ENCODE assay signal across 26 cellular contexts in genomic region chr3:18076301-18076700, GRCh38.
"Had no signal": no experiment of that assay in that cellular context is flagged by ENCODE, and none has a peak within 500 bp of the region (broad histone marks: within the 10 kb centered on the region; RNA-seq: fewer than 3 reads in every experiment).

No MANE protein-coding gene starts in this region.

- H3K27me3 Mint-ChIP-seq: progenitor cell of endocrine pancreas had no signal

- H3K4me3 ChIP-seq: hepatocyte, lower lobe of right lung, mucosa of descending colon, ovary, skin epidermis, spleen, suprapubic skin, thoracic aorta, tibial artery, upper lobe of right lung had no signal

- ATAC-seq: left cardiac atrium; left lobe of liver; lower lobe of right lung; mucosa of descending colon; naive thymus-derived CD4-positive, alpha-beta T cell; natural killer cell treated with Interleukin-12 subunit alpha and Interleukin-12 subunit beta and Interleukin-15 and Interleukin-18, amount 100 ng/mL, for 72 hours; right cardiac atrium; sciatic nerve; stimulated activated effector memory CD8-positive, alpha-beta T cell treated with anti-CD3 and anti-CD28 coated beads, Interleukin-12 subunit alpha, Interleukin-12 subunit beta, amount 100 ng/mL, for 72 hours; upper lobe of right lung had no signal

- H3K36me3 Mint-ChIP-seq: naive thymus-derived CD4-positive, alpha-beta T cell; natural killer cell treated with Interleukin-12 subunit alpha and Interleukin-12 subunit beta and Interleukin-15 and Interleukin-18, amount 100 ng/mL, for 72 hours; stimulated activated effector memory CD8-positive, alpha-beta T cell treated with anti-CD3 and anti-CD28 coated beads, Interleukin-12 subunit alpha, Interleukin-12 subunit beta, amount 100 ng/mL, for 72 hours had no signal

- H3K4me3 Mint-ChIP-seq: naive thymus-derived CD4-positive, alpha-beta T cell; natural killer cell treated with Interleukin-12 subunit alpha and Interleukin-12 subunit beta and Interleukin-15 and Interleukin-18, amount 100 ng/mL, for 72 hours; stimulated activated effector memory CD8-positive, alpha-beta T cell treated with anti-CD3 and anti-CD28 coated beads, Interleukin-12 subunit alpha, Interleukin-12 subunit beta, amount 100 ng/mL, for 72 hours; stimulated activated naive CD8-positive, alpha-beta T cell treated with anti-CD3 and anti-CD28 coated beads, Interleukin-15, Interleukin-2, amounts not matched to agents 100 ng/mL and 50 ng/mL, for 24 hours had no signal

- H3K4me2 ChIP-seq: hepatocyte had no signal

- H3K4me1 ChIP-seq: lower lobe of right lung, spleen, suprapubic skin, tibial artery, upper lobe of right lung had no signal

- H3K9me3 Mint-ChIP-seq: natural killer cell treated with Interleukin-12 subunit alpha and Interleukin-12 subunit beta and Interleukin-15 and Interleukin-18, amount 100 ng/mL, for 72 hours; stimulated activated effector memory CD8-positive, alpha-beta T cell treated with anti-CD3 and anti-CD28 coated beads, Interleukin-12 subunit alpha, Interleukin-12 subunit beta, amount 100 ng/mL, for 72 hours; stimulated activated naive CD8-positive, alpha-beta T cell treated with anti-CD3 and anti-CD28 coated beads, Interleukin-15, Interleukin-2, amounts not matched to agents 100 ng/mL and 50 ng/mL, for 24 hours had no signal

- H3K79me2 ChIP-seq: hepatocyte had no signal

- H3K27me3 ChIP-seq: hepatocyte, ovary, spleen, suprapubic skin, tibial artery, upper lobe of right lung had no signal

- H2AFZ ChIP-seq: hepatocyte had no signal

- H3K27ac ChIP-seq: hepatocyte, lower lobe of right lung, ovary, skin epidermis, spleen, suprapubic skin, thoracic aorta, tibial artery, upper lobe of right lung had no signal

- H3K36me3 ChIP-seq: lower lobe of right lung, ovary, spleen, suprapubic skin, thoracic aorta, tibial artery, upper lobe of right lung had no signal

- H3K27ac Mint-ChIP-seq: natural killer cell treated with Interleukin-12 subunit alpha and Interleukin-12 subunit beta and Interleukin-15 and Interleukin-18, amount 100 ng/mL, for 72 hours; progenitor cell of endocrine pancreas; stimulated activated effector memory CD8-positive, alpha-beta T cell treated with anti-CD3 and anti-CD28 coated beads, Interleukin-12 subunit alpha, Interleukin-12 subunit beta, amount 100 ng/mL, for 72 hours; stimulated activated naive CD8-positive, alpha-beta T cell treated with anti-CD3 and anti-CD28 coated beads, Interleukin-15, Interleukin-2, amounts not matched to agents 100 ng/mL and 50 ng/mL, for 24 hours had no signal

- H3K9me3 ChIP-seq: lower lobe of right lung, mucosa of descending colon, ovary, spleen, suprapubic skin, thoracic aorta, tibial artery, upper lobe of right lung had no signal

- DNase-seq: kidney glomerular epithelial cell; left cardiac atrium; lower lobe of right lung; mammary epithelial cell; mesenchymal stem cell; midbrain; mucosa of descending colon; naive thymus-derived CD4-positive, alpha-beta T cell; ovary; retina; right cardiac atrium; spleen; stimulated activated CD4-positive, alpha-beta T cell treated with anti-CD3 and anti-CD28 coated beads, Interleukin-4, amount 100 ng/mL, for 24 hours; stimulated activated naive CD4-positive, alpha-beta T cell; tibial artery; upper lobe of right lung had no signal
